In genomic region chr12:89731614-89732013, GRCh38 we compare ENCODE assay signal across 12 cellular contexts. TPM values are rescaled to one million over a fixed set of nuclear protein-coding genes. Genes with fewer than 3 reads are reported as not detected.
DNase-seq lines count a peak whose midpoint lies in the region; ATAC-seq, FAIRE-seq and TF ChIP-seq lines count a peak whose summit lies in the region.
"Had no signal": no experiment of that assay in that cellular context is flagged by ENCODE, and none has a peak within 500 bp of the region (broad histone marks: within the 10 kb centered on the region; RNA-seq: fewer than 3 reads in every experiment).

No MANE protein-coding gene starts in this region.

- DNase-seq in H54 (ENCODE audit: insufficient read length, low spot score) (no peak), RPMI7951 (ENCODE audit: low read depth) (peak; percentile 58), fibroblast of the conjunctiva (ENCODE audit: low read depth) (peak; percentile 74), stromal cell of bone marrow (ENCODE audit: low read depth) (peak; percentile 83), dedifferentiated amniotic fluid mesenchymal stem cell (ENCODE audit: extremely low spot score) (no peak), SHP77 (lab: John Stamatoyannopoulos, UW) (no peak)
- DNase-seq: activated T-cell treated with anti-CD3 and anti-CD28 coated beads, Interleukin-2, amount 50 U/mL, for 48 hours; DMS79 treated with DMSO at 0.1 percent for 48 hours; esophagus squamous epithelium; NCI-H2029 treated with DMSO at 0.1 percent for 48 hours; RPMI8226 had no signal

- ATAC-seq in HG02763 (IDR thresholded peaks at IDR 0.05; ENCODE audit: unreplicated experiment): no peak

- FAIRE-seq in H54 (lab: Jason Lieb, UNC): peak; percentile 48

- TF ChIP-seq POLR2A in H54 (IDR thresholded peaks at IDR 0.05; ENCODE audit: low read depth, low read length): no peak

RNA-seq across cellular contexts. Expression of gene ATP2B1, which starts 23.0 kb away (rescaled TPM):
- 91.2 and 97.9 TPM in 2 replicates for total RNA-seq in RPMI7951 (2014; rRNA removed; shearing (Covaris generic))

Comparison
In these comparisons a context has a peak if more than half of its experiments do, and no peak if none do; other contexts are left out.
1. DNase-seq: peak in RPMI7951 (single experiment), fibroblast of the conjunctiva (single experiment) and stromal cell of bone marrow (single experiment); none in H54 (single experiment), dedifferentiated amniotic fluid mesenchymal stem cell (single experiment) and SHP77 (0 of 2).